In genomic region chr2:219176818-219177593, GRCh38 we compare ENCODE assay signal across 8 cellular contexts. TPM values are rescaled to one million over a fixed set of nuclear protein-coding genes. Genes with fewer than 3 reads are reported as not detected.
DNase-seq lines count a peak whose midpoint lies in the region; ATAC-seq and TF ChIP-seq lines count a peak whose summit lies in the region.

CNPPD1 (minus strand) TSS chr2:219176925; CDS start chr2:219176828, 97 bp downstream.

- CTCF ChIA-PET in activated CD4-positive, alpha-beta memory T cell treated with anti-CD3 and anti-CD28 coated beads, Interleukin-2, amount 10 ng/mL, durations not matched to agents 7 days and 5 days (lab: Charles Lee), result interaction anchor here (0.7 to 3.9 kb wide), 11 partner anchors 17 to 119 kb away, joined by 3 to 26 read pairs (median 6); partner anchors contain the start of genes GLB1L, NHEJ1, STK16 and ZFAND2B

- peaks cover 54% of the 10 kb centered on the region for H3K36me3 ChIP-seq in CD4-positive, CD25-positive, alpha-beta regulatory T cell (ENCODE audit: control insufficient read depth, insufficient read depth, low read length)
- H3K36me3 ChIP-seq in lower lobe of right lung, result peaks cover 64% of the 10 kb centered on the region

- intact Hi-C loops in lower lobe of right lung (cut with DNase I), result no loop called here

- peak within 1 kb of the TSS; percentile 98 for H3K27ac ChIP-seq in CD4-positive, CD25-positive, alpha-beta regulatory T cell (ENCODE audit: insufficient read depth, low read length, poor library complexity, severe bottlenecking)
- H3K27ac ChIP-seq in lower lobe of right lung, result peak within 1 kb of the TSS; percentile 99

- no peaks in the 10 kb centered on the region for H3K27me3 ChIP-seq in CD4-positive, CD25-positive, alpha-beta regulatory T cell (ENCODE audit: control insufficient read depth, insufficient read depth, low read length)
- H3K27me3 ChIP-seq in lower lobe of right lung (ENCODE audit: low read depth), result no peaks in the 10 kb centered on the region

- peak; percentile 79 to 82 for ATAC-seq in CD4-positive, CD25-positive, alpha-beta regulatory T cell (ENCODE audit: low read depth in 2 of 2)
- ATAC-seq in GM19395 (IDR thresholded peaks at IDR 0.05; ENCODE audit: unreplicated experiment), result peak; percentile 70
- peak; percentile 49 for ATAC-seq in HG03558 (IDR thresholded peaks at IDR 0.05; ENCODE audit: extremely low read depth, unreplicated experiment)
- peak; percentile 94 for ATAC-seq in lower lobe of right lung

- no peaks in the 10 kb centered on the region for H3K9me3 ChIP-seq in CD4-positive, CD25-positive, alpha-beta regulatory T cell (ENCODE audit: control insufficient read depth in 2 of 2, low read length in 2 of 2)
- H3K9me3 ChIP-seq in lower lobe of right lung, result no peaks in the 10 kb centered on the region

- H3K4me3 ChIP-seq in CD4-positive, CD25-positive, alpha-beta regulatory T cell (ENCODE audit: low read depth, low read length), result peak within 1 kb of the TSS; percentile 86
- H3K4me3 ChIP-seq in lower lobe of right lung, result peak within 1 kb of the TSS; percentile 99

- H3K4me1 ChIP-seq in CD4-positive, CD25-positive, alpha-beta regulatory T cell (ENCODE audit: control insufficient read depth, insufficient read depth, low read length, poor library complexity, severe bottlenecking), result peaks cover 63% of the 10 kb centered on the region
- H3K4me1 ChIP-seq in lower lobe of right lung, result peaks cover 37% of the 10 kb centered on the region

- TF ChIP-seq CTCF in lower lobe of right lung (IDR thresholded peaks at IDR 0.05), result no peak

- POLR2A ChIA-PET in activated CD4-positive, alpha-beta memory T cell treated with anti-CD3 and anti-CD28 coated beads, Interleukin-2, amount 10 ng/mL, durations not matched to agents 7 days and 5 days (lab: Charles Lee), result interaction anchor here (0.6 to 12.0 kb wide), 30 partner anchors 8 to 958 kb away, joined by 3 to 160 read pairs (median 6); partner anchors contain the start of genes ABCB6, ANKZF1, ATG9A and DNAJB2

- H3K4me1 Mint-ChIP-seq in CD4-positive, CD25-positive, alpha-beta regulatory T cell, result peaks cover 13 to 77% (median 55%) of the 10 kb centered on the region in 4 donors
- H3K4me1 Mint-ChIP-seq in activated CD4-positive, alpha-beta memory T cell treated with anti-CD3 and anti-CD28 coated beads, Interleukin-2, amount 10 ng/mL, durations not matched to agents 7 days and 5 days, result peaks cover 66% of the 10 kb centered on the region

- H3K27me3 Mint-ChIP-seq in CD4-positive, CD25-positive, alpha-beta regulatory T cell, result peaks cover 11% of the 10 kb centered on the region
- no peaks in the 10 kb centered on the region for H3K27me3 Mint-ChIP-seq in activated CD4-positive, alpha-beta memory T cell treated with anti-CD3 and anti-CD28 coated beads, Interleukin-2, amount 10 ng/mL, durations not matched to agents 7 days and 5 days

- no peaks in the 10 kb centered on the region for H3K9me3 Mint-ChIP-seq in CD4-positive, CD25-positive, alpha-beta regulatory T cell
- no peaks in the 10 kb centered on the region for H3K9me3 Mint-ChIP-seq in activated CD4-positive, alpha-beta memory T cell treated with anti-CD3 and anti-CD28 coated beads, Interleukin-2, amount 10 ng/mL, durations not matched to agents 7 days and 5 days

- H3K36me3 Mint-ChIP-seq in CD4-positive, CD25-positive, alpha-beta regulatory T cell, result peaks cover 26% of the 10 kb centered on the region
- peaks cover 64% of the 10 kb centered on the region for H3K36me3 Mint-ChIP-seq in activated CD4-positive, alpha-beta memory T cell treated with anti-CD3 and anti-CD28 coated beads, Interleukin-2, amount 10 ng/mL, durations not matched to agents 7 days and 5 days (ENCODE audit: low read depth)

- H3K27ac Mint-ChIP-seq in CD4-positive, CD25-positive, alpha-beta regulatory T cell, result peak within 1 kb of the TSS; percentile 99
- peak within 1 kb of the TSS; percentile 99 for H3K27ac Mint-ChIP-seq in activated CD4-positive, alpha-beta memory T cell treated with anti-CD3 and anti-CD28 coated beads, Interleukin-2, amount 10 ng/mL, durations not matched to agents 7 days and 5 days

- DNase-seq in CD4-positive, CD25-positive, alpha-beta regulatory T cell, result peak; percentile 84 to 97 (median 89)
- DNase-seq in NCI-H82 (lab: John Stamatoyannopoulos, UW), result peak; percentile 90
- DNase-seq in activated CD4-positive, alpha-beta memory T cell treated with anti-CD3 and anti-CD28 coated beads, Interleukin-2, amount 10 ng/mL, durations not matched to agents 7 days and 5 days, result peak; percentile 92
- peak; percentile 87 for DNase-seq in ecto neural progenitor cell (ENCODE audit: low spot score)
- peak; percentile 93 for DNase-seq in lower lobe of right lung
- peak; percentile 65 to 85 (median 69) for DNase-seq in stimulated activated CD4-positive, alpha-beta T cell treated with anti-CD3 and anti-CD28 coated beads, TNF-alpha, amount 100 ng/mL, for 24 hours (ENCODE audit: low read depth in 3 of 3)

- H3K4me3 Mint-ChIP-seq in CD4-positive, CD25-positive, alpha-beta regulatory T cell, result peak within 1 kb of the TSS; percentile 89 to 99 (median 94)
- H3K4me3 Mint-ChIP-seq in activated CD4-positive, alpha-beta memory T cell treated with anti-CD3 and anti-CD28 coated beads, Interleukin-2, amount 10 ng/mL, durations not matched to agents 7 days and 5 days, result peak within 1 kb of the TSS; percentile 81

RNA-seq across cellular contexts. Expression of gene CNPPD1, which starts in this region (rescaled TPM):
- 68.2 TPM for total RNA-seq in CD4-positive, CD25-positive, alpha-beta regulatory T cell
- 100 to 1,000 TPM; 100 to 143 (median 113) TPM for polyA plus RNA-seq in CD4-positive, CD25-positive, alpha-beta regulatory T cell
- 10 to 100 TPM; 68.7 to 72.9 TPM for total RNA-seq in activated CD4-positive, alpha-beta memory T cell treated with anti-CD3 and anti-CD28 coated beads, Interleukin-2, amount 10 ng/mL, durations not matched to agents 7 days and 5 days
- 67.7 TPM for total RNA-seq in lower lobe of right lung

Comparison
In these comparisons a context has a peak if more than half of its experiments do, and no peak if none do; other contexts are left out.
1. Peak in every context shown above with its lines: DNase-seq, ATAC-seq, H3K4me3 ChIP-seq and H3K27ac ChIP-seq.